ENCODE assay signal across 1 cellular context in genomic region chr22:37633693-37634504, GRCh38.
TF ChIP-seq lines count a peak whose summit lies in the region.

No MANE protein-coding gene starts in this region.

TF ChIP-seq in HepG2, 621 proteins besides CTCF, POLR2A, EP300 and RAD21 (continued from another document and continues in another):
- no peak for TF ChIP-seq CREBL2 (CRISPR knock-in tag; IDR thresholded peaks at IDR 0.05; ENCODE audit: borderline replicate concordance)
- no peak for TF ChIP-seq ZNF777 (CRISPR knock-in tag; IDR thresholded peaks at IDR 0.05)
- TF ChIP-seq ZBTB10 (CRISPR knock-in tag; IDR thresholded peaks at IDR 0.05; ENCODE audit: borderline replicate concordance): no peak; the same call in 1 of the 2 replicates
- 0 out of 2 replicates have a peak, but pooled peaks have one; percentile 34 for TF ChIP-seq ZNF646 (CRISPR knock-in tag; IDR thresholded peaks at IDR 0.05)
- TF ChIP-seq DR1 (CRISPR knock-in tag; IDR thresholded peaks at IDR 0.05): 0 out of 2 replicates have a peak, but pooled peaks have one; percentile 47
- TF ChIP-seq ARID3A (IDR thresholded peaks at IDR 0.05; ENCODE audit: low read depth, low read length): 0 out of 2 replicates have a peak, but pooled peaks have one; percentile 10
- no peak for TF ChIP-seq ZNF34 (CRISPR knock-in tag; IDR thresholded peaks at IDR 0.05; ENCODE audit: borderline replicate concordance)
- TF ChIP-seq FUBP1 (CRISPR knock-in tag; IDR thresholded peaks at IDR 0.05; ENCODE audit: borderline replicate concordance): no peak
- peak; percentile 13; the same call in 1 of the 2 replicates for TF ChIP-seq MAFG (CRISPR knock-in tag; IDR thresholded peaks at IDR 0.05)
- no peak for TF ChIP-seq ZNF10 (CRISPR knock-in tag; IDR thresholded peaks at IDR 0.05; ENCODE audit: borderline replicate concordance, low read depth)
- TF ChIP-seq ZBTB38 (CRISPR knock-in tag; IDR thresholded peaks at IDR 0.05): no peak; the same call in 1 of the 2 replicates
- TF ChIP-seq HNRNPL (IDR thresholded peaks at IDR 0.05; ENCODE audit: low read depth, low read length): peak; percentile 83
- TF ChIP-seq ZNF431 (CRISPR knock-in tag; IDR thresholded peaks at IDR 0.05; ENCODE audit: borderline replicate concordance, low read depth): no peak
- peak; percentile 43; the same call in 1 of the 2 replicates for TF ChIP-seq ZBTB7B (CRISPR knock-in tag; IDR thresholded peaks at IDR 0.05)
- peak; percentile 84; the same call in 1 of the 2 replicates for TF ChIP-seq HIC2 (CRISPR knock-in tag; IDR thresholded peaks at IDR 0.05; ENCODE audit: low read depth)
- no peak; the same call in 1 of the 2 replicates for TF ChIP-seq SAFB2 (CRISPR knock-in tag; IDR thresholded peaks at IDR 0.05; ENCODE audit: borderline replicate concordance, low read depth)
- no peak for TF ChIP-seq ZFP90 (CRISPR knock-in tag; IDR thresholded peaks at IDR 0.05; ENCODE audit: borderline replicate concordance)
- TF ChIP-seq ZNF614 (CRISPR knock-in tag; IDR thresholded peaks at IDR 0.05; ENCODE audit: borderline replicate concordance): 0 out of 2 replicates have a peak, but pooled peaks have one; percentile 48
- peak; percentile 98 for TF ChIP-seq AGO2 (optimal IDR thresholded peaks at IDR 0.05; ENCODE audit: low read depth, low read length)
- TF ChIP-seq SIN3A (IDR thresholded peaks at IDR 0.05; ENCODE audit: borderline replicate concordance, low read depth, low read length): no peak; the same call in 1 of the 2 replicates
- no peak for TF ChIP-seq E2F5 (CRISPR knock-in tag; conservative IDR thresholded peaks at IDR 0.05)
- no peak for TF ChIP-seq CC2D1A (CRISPR knock-in tag; IDR thresholded peaks at IDR 0.05)
- TF ChIP-seq AHR (CRISPR knock-in tag; IDR thresholded peaks at IDR 0.05): no peak
- no peak for TF ChIP-seq RNF219 (CRISPR knock-in tag; IDR thresholded peaks at IDR 0.05)
- TF ChIP-seq PRDM10 (CRISPR knock-in tag; IDR thresholded peaks at IDR 0.05; ENCODE audit: low read depth): 0 out of 2 replicates have a peak, but pooled peaks have one; percentile 53
- no peak for TF ChIP-seq ZNF781 (CRISPR knock-in tag; IDR thresholded peaks at IDR 0.05; ENCODE audit: borderline replicate concordance, not compliant biosample characterization)
- no peak; the same call in 1 of the 2 replicates for TF ChIP-seq ZNF619 (CRISPR knock-in tag; IDR thresholded peaks at IDR 0.05)
- no peak for TF ChIP-seq RFXANK (CRISPR knock-in tag; IDR thresholded peaks at IDR 0.05)
- TF ChIP-seq PBX3 (CRISPR knock-in tag; IDR thresholded peaks at IDR 0.05; ENCODE audit: borderline replicate concordance): no peak
